1 cellular context compared by ENCODE assay signal in genomic region chr17:2687074-2687418, GRCh38.
TF ChIP-seq lines count a peak whose summit lies in the region.

No MANE protein-coding gene starts in this region.

TF ChIP-seq in A549, 52 proteins besides CTCF, POLR2A, EP300 and RAD21 (continued from another document):
- TF ChIP-seq CEBPB (IDR thresholded peaks at IDR 0.05) (no peak), TFCP2L1 (CRISPR knock-in tag; IDR thresholded peaks at IDR 0.05) (0 out of 2 replicates have a peak, but pooled peaks have one; percentile 31)
